Comparison of ENCODE assay signal across 24 cellular contexts in the genomic region with DNA sequence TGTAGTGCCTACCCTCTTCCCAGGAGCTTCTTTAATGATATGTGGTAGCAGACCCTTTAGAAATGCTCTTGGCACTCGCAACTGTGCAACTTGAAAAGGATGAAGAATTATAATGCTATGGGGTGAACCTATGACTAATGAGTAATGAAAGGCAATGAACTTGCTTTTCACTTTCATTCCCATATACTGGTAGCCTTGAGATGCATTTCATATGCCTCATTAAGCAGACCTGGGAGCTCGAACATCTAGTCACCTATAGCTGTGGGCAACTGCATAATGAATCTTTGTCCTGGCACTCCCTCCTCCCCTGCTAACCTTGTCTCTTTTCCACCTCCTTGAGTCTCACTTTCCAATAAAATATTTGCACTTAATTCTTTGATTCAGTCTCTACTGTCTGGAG.
"Had no signal": no experiment of that assay in that cellular context is flagged by ENCODE, and none has a peak within 500 bp of the region (broad histone marks: within the 10 kb centered on the region; RNA-seq: fewer than 3 reads in every experiment).

No MANE protein-coding gene starts in this region.

- ATAC-seq: gastroesophageal sphincter; heart right ventricle; mucosa of descending colon; naive thymus-derived CD4-positive, alpha-beta T cell; right lobe of liver; stimulated activated naive CD8-positive, alpha-beta T cell treated with anti-CD3 and anti-CD28 coated beads, Interleukin-15, Interleukin-2, amounts not matched to agents 100 U/mL and 50 U/mL, for 24 hours; T-cell; WTC11 had no signal

- H3K4me1 ChIP-seq: ascending aorta, esophagus muscularis mucosa, gastroesophageal sphincter, heart right ventricle, right lobe of liver, tibial artery had no signal

- H3K27me3 Mint-ChIP-seq: activated CD4-positive, alpha-beta memory T cell treated with anti-CD3 and anti-CD28 coated beads, Interleukin-2, amount 10 ng/mL, durations not matched to agents 7 days and 5 days; activated naive CD4-positive, alpha-beta T cell treated with anti-CD3 and anti-CD28 coated beads, Interleukin-2, amount 10 ng/mL, durations not matched to agents 7 days and 5 days; dendritic cell treated with granulocyte-macrophage colony-stimulating factor and Interleukin-4, amounts not matched to agents 40 ng/mL and 50 ng/mL, for 4 days had no signal

- H3K27ac Mint-ChIP-seq: activated CD4-positive, alpha-beta memory T cell treated with anti-CD3 and anti-CD28 coated beads, Interleukin-2, amount 10 ng/mL, durations not matched to agents 7 days and 5 days; activated naive CD4-positive, alpha-beta T cell treated with anti-CD3 and anti-CD28 coated beads, Interleukin-2, amount 10 ng/mL, durations not matched to agents 7 days and 5 days; activated T-helper 2 cell treated with anti-CD3 and anti-CD28 coated beads, Interferon-gamma antibody, Interleukin-2, Interleukin-4, amounts not matched to agents 10 μg/mL and 5 μg/mL and 100 μg/mL, durations not matched to agents 14 hours and 24 hours and 36 hours; dendritic cell treated with granulocyte-macrophage colony-stimulating factor and Interleukin-4, amounts not matched to agents 40 ng/mL and 50 ng/mL, for 4 days; naive thymus-derived CD4-positive, alpha-beta T cell; T-cell; WTC11 had no signal

- H3K36me3 Mint-ChIP-seq: activated naive CD4-positive, alpha-beta T cell treated with anti-CD3 and anti-CD28 coated beads, Interleukin-2, amount 10 ng/mL, durations not matched to agents 7 days and 5 days; naive thymus-derived CD4-positive, alpha-beta T cell; T-cell; WTC11 had no signal

- H3K27ac ChIP-seq: ascending aorta, esophagus muscularis mucosa, gastroesophageal sphincter, heart right ventricle, ovary, right lobe of liver, tibial artery had no signal

- H3K4me3 ChIP-seq: ascending aorta, esophagus muscularis mucosa, gastroesophageal sphincter, heart right ventricle, mucosa of descending colon, ovary, right lobe of liver, tibial artery had no signal

- H3K36me3 ChIP-seq: ascending aorta, esophagus muscularis mucosa, gastroesophageal sphincter, heart right ventricle, ovary, right lobe of liver, tibial artery had no signal

- H3K27me3 ChIP-seq: ascending aorta, esophagus muscularis mucosa, gastroesophageal sphincter, heart right ventricle, ovary, right lobe of liver, tibial artery had no signal

- DNase-seq: activated CD4-positive, alpha-beta memory T cell treated with anti-CD3 and anti-CD28 coated beads, Interleukin-2, amount 10 ng/mL, durations not matched to agents 7 days and 5 days; activated CD4-positive, alpha-beta T cell treated with anti-CD3 and anti-CD28 coated beads for 4 hours; activated naive CD4-positive, alpha-beta T cell treated with anti-CD3 and anti-CD28 coated beads, Interleukin-2, amount 10 ng/mL, durations not matched to agents 7 days and 5 days; activated T-cell treated with anti-CD3 and anti-CD28 coated beads, Interleukin-2, amount 50 U/mL, for 1 hour; cerebellar nuclear complex; effector CD8-positive, alpha-beta T cell; heart right ventricle; kidney glomerular epithelial cell; mesenchymal stem cell; mucosa of descending colon; naive thymus-derived CD4-positive, alpha-beta T cell; ovary; right lobe of liver; stimulated activated naive CD8-positive, alpha-beta T cell treated with anti-CD3 and anti-CD28 coated beads, Interleukin-15, Interleukin-2, amounts not matched to agents 100 U/mL and 50 U/mL, for 24 hours; substantia nigra; T-cell; tibial artery had no signal

- H3K9me3 ChIP-seq: ascending aorta, esophagus muscularis mucosa, gastroesophageal sphincter, heart right ventricle, mucosa of descending colon, ovary, right lobe of liver, tibial artery had no signal

- H3K4me3 Mint-ChIP-seq: activated CD4-positive, alpha-beta memory T cell treated with anti-CD3 and anti-CD28 coated beads, Interleukin-2, amount 10 ng/mL, durations not matched to agents 7 days and 5 days; activated naive CD4-positive, alpha-beta T cell treated with anti-CD3 and anti-CD28 coated beads, Interleukin-2, amount 10 ng/mL, durations not matched to agents 7 days and 5 days; dendritic cell treated with granulocyte-macrophage colony-stimulating factor and Interleukin-4, amounts not matched to agents 40 ng/mL and 50 ng/mL, for 4 days; naive thymus-derived CD4-positive, alpha-beta T cell; T-cell; WTC11 had no signal

- H3K9me3 Mint-ChIP-seq: activated naive CD4-positive, alpha-beta T cell treated with anti-CD3 and anti-CD28 coated beads, Interleukin-2, amount 10 ng/mL, durations not matched to agents 7 days and 5 days; dendritic cell treated with granulocyte-macrophage colony-stimulating factor and Interleukin-4, amounts not matched to agents 40 ng/mL and 50 ng/mL, for 4 days; naive thymus-derived CD4-positive, alpha-beta T cell; T-cell; WTC11 had no signal

- FAIRE-seq: bronchial epithelial cell had no signal
